ENCODE assay signal across 14 cellular contexts in genomic region chr3:153158961-153159735, GRCh38. TPM values are rescaled to one million over a fixed set of nuclear protein-coding genes. Genes with fewer than 3 reads are reported as not detected.
A peak's percentile ranks its signal among the peaks of the same experiment; 100 is the strongest.
DNase-seq lines count a peak whose midpoint lies in the region; ATAC-seq and TF ChIP-seq lines count a peak whose summit lies in the region.
"Had no signal": no experiment of that assay in that cellular context is flagged by ENCODE, and none has a peak within 500 bp of the region (broad histone marks: within the 10 kb centered on the region; RNA-seq: fewer than 3 reads in every experiment).

No MANE protein-coding gene starts in this region.

- TF ChIP-seq CTCF in activated B cell treated with CpG ODN at 0.5 μM for 24 hours (IDR thresholded peaks at IDR 0.05) = no peak
- no peak for TF ChIP-seq CTCF in foreskin keratinocyte (conservative IDR thresholded peaks at IDR 0.05)

- ATAC-seq in activated CD8-positive, alpha-beta memory T cell treated with anti-CD3 and anti-CD28 coated beads, Interleukin-2, amount 10 ng/mL, durations not matched to agents 7 days and 5 days = no peak
- ATAC-seq in activated B cell treated with CpG ODN at 0.5 μM for 24 hours (ENCODE audit: low read depth) (no peak), foreskin keratinocyte (no peak)
- ATAC-seq in stimulated activated memory B cell treated with anti-CD40 and anti-IgM and Interleukin-4, amounts not matched to agents 10 μg/mL and 1 μg/mL and 100 μg/mL, for 72 hours = no peak
- ATAC-seq: esophagus mucosa had no signal

- H3K27ac ChIP-seq in foreskin keratinocyte = peak overlapping the region; percentile 98

- intact Hi-C loops in activated B cell treated with CpG ODN at 0.5 μM for 24 hours (cut with micrococcal nuclease) = no loop called here

- H3K9me3 Mint-ChIP-seq in activated CD8-positive, alpha-beta memory T cell treated with anti-CD3 and anti-CD28 coated beads, Interleukin-2, amount 10 ng/mL, durations not matched to agents 7 days and 5 days (ENCODE audit: low read depth) = no peaks in the 10 kb centered on the region
- no peaks in the 10 kb centered on the region for H3K9me3 Mint-ChIP-seq in activated B cell treated with CpG ODN at 0.5 μM for 24 hours
- H3K9me3 Mint-ChIP-seq in stimulated activated memory B cell treated with anti-CD40 and anti-IgM and Interleukin-4, amounts not matched to agents 10 μg/mL and 1 μg/mL and 100 μg/mL, for 72 hours = no peaks in the 10 kb centered on the region

- H3K27me3 Mint-ChIP-seq in activated CD8-positive, alpha-beta memory T cell treated with anti-CD3 and anti-CD28 coated beads, Interleukin-2, amount 10 ng/mL, durations not matched to agents 7 days and 5 days = no peaks in the 10 kb centered on the region
- peaks cover 3% of the 10 kb centered on the region for H3K27me3 Mint-ChIP-seq in activated B cell treated with CpG ODN at 0.5 μM for 24 hours
- H3K27me3 Mint-ChIP-seq in stimulated activated memory B cell treated with anti-CD40 and anti-IgM and Interleukin-4, amounts not matched to agents 10 μg/mL and 1 μg/mL and 100 μg/mL, for 72 hours = no peaks in the 10 kb centered on the region

- DNase-seq in activated CD8-positive, alpha-beta memory T cell treated with anti-CD3 and anti-CD28 coated beads, Interleukin-2, amount 10 ng/mL, durations not matched to agents 7 days and 5 days = no peak
- DNase-seq in activated CD8-positive, alpha-beta memory T cell treated with anti-CD3 and anti-CD28 coated beads for 24 hours = no peak
- DNase-seq in activated B cell treated with CpG ODN at 0.5 μM for 24 hours = no peak
- peak; percentile 47 to 77 for DNase-seq in foreskin keratinocyte
- no peak for DNase-seq in T1000 (lab: John Stamatoyannopoulos, UW)
- DNase-seq in SW 1271 (lab: John Stamatoyannopoulos, UW) = no peak
- no peak for DNase-seq in NCI-H446 treated with DMSO at 0.1 percent for 48 hours (lab: John Stamatoyannopoulos, UW)
- DNase-seq: activated CD4-positive, alpha-beta T cell treated with anti-CD3 and anti-CD28 coated beads, Interleukin-2, amount 50 U/mL, for 48 hours; NCI-H2107; SHP77 treated with DMSO at 0.1 percent for 48 hours; stimulated activated naive CD4-positive, alpha-beta T cell treated with Interleukin-2 at 50 U/mL for 16 hours had no signal

- no peaks in the 10 kb centered on the region for H3K27me3 ChIP-seq in foreskin keratinocyte
- H3K27me3 ChIP-seq: neutrophil had no signal

- peaks cover 14% of the 10 kb centered on the region for H3K4me1 ChIP-seq in foreskin keratinocyte

- H3K4me3 Mint-ChIP-seq in activated CD8-positive, alpha-beta memory T cell treated with anti-CD3 and anti-CD28 coated beads, Interleukin-2, amount 10 ng/mL, durations not matched to agents 7 days and 5 days = peak overlapping the region; percentile 99
- peak overlapping the region; percentile 97 for H3K4me3 Mint-ChIP-seq in activated B cell treated with CpG ODN at 0.5 μM for 24 hours
- no peak overlapping the region for H3K4me3 Mint-ChIP-seq in stimulated activated memory B cell treated with anti-CD40 and anti-IgM and Interleukin-4, amounts not matched to agents 10 μg/mL and 1 μg/mL and 100 μg/mL, for 72 hours

- peak overlapping the region; percentile 31 for H3K27ac Mint-ChIP-seq in activated CD8-positive, alpha-beta memory T cell treated with anti-CD3 and anti-CD28 coated beads, Interleukin-2, amount 10 ng/mL, durations not matched to agents 7 days and 5 days
- H3K27ac Mint-ChIP-seq in activated B cell treated with CpG ODN at 0.5 μM for 24 hours = peak overlapping the region; percentile 35
- H3K27ac Mint-ChIP-seq in stimulated activated memory B cell treated with anti-CD40 and anti-IgM and Interleukin-4, amounts not matched to agents 10 μg/mL and 1 μg/mL and 100 μg/mL, for 72 hours = peak overlapping the region; percentile 94

- peaks cover 15% of the 10 kb centered on the region for H3K36me3 Mint-ChIP-seq in activated CD8-positive, alpha-beta memory T cell treated with anti-CD3 and anti-CD28 coated beads, Interleukin-2, amount 10 ng/mL, durations not matched to agents 7 days and 5 days
- peaks cover 18% of the 10 kb centered on the region for H3K36me3 Mint-ChIP-seq in activated B cell treated with CpG ODN at 0.5 μM for 24 hours (ENCODE audit: low read depth)
- H3K36me3 Mint-ChIP-seq in stimulated activated memory B cell treated with anti-CD40 and anti-IgM and Interleukin-4, amounts not matched to agents 10 μg/mL and 1 μg/mL and 100 μg/mL, for 72 hours = peaks cover 6% of the 10 kb centered on the region

- CTCF ChIA-PET in activated CD8-positive, alpha-beta memory T cell treated with anti-CD3 and anti-CD28 coated beads, Interleukin-2, amount 10 ng/mL, durations not matched to agents 7 days and 5 days (lab: Charles Lee) = interaction anchor here (2.4 to 6.5 kb wide), 2 partner anchors 117 to 128 kb away, joined by 20 to 35 read pairs; no protein-coding TSS in a partner anchor
- CTCF ChIA-PET in activated B cell treated with CpG ODN at 0.5 μM for 24 hours (lab: Charles Lee) = no interaction called here

- peaks cover 14% of the 10 kb centered on the region for H3K4me1 Mint-ChIP-seq in activated CD8-positive, alpha-beta memory T cell treated with anti-CD3 and anti-CD28 coated beads, Interleukin-2, amount 10 ng/mL, durations not matched to agents 7 days and 5 days
- H3K4me1 Mint-ChIP-seq in activated B cell treated with CpG ODN at 0.5 μM for 24 hours = peaks cover 22% of the 10 kb centered on the region
- H3K4me1 Mint-ChIP-seq in stimulated activated memory B cell treated with anti-CD40 and anti-IgM and Interleukin-4, amounts not matched to agents 10 μg/mL and 1 μg/mL and 100 μg/mL, for 72 hours = peaks cover 23% of the 10 kb centered on the region

- POLR2A ChIA-PET in activated B cell treated with CpG ODN at 0.5 μM for 24 hours (lab: Charles Lee) = interaction anchor here (0.6 to 4.3 kb wide), 4 partner anchors 21 to 409 kb away, joined by 3 to 38 read pairs (median 4); no protein-coding TSS in a partner anchor

RNA-seq across cellular contexts. Expression of gene RAP2B, which starts 2.9 kb away (rescaled TPM):
- total RNA-seq in activated CD8-positive, alpha-beta memory T cell treated with anti-CD3 and anti-CD28 coated beads, Interleukin-2, amount 10 ng/mL, durations not matched to agents 7 days and 5 days = 10 to 100 TPM; 17.3 to 22.4 TPM
- total RNA-seq in activated B cell treated with CpG ODN at 0.5 μM for 24 hours (10.7 and 12.2 TPM in 2 replicates), foreskin keratinocyte (25.8 and 28.0 TPM in 2 replicates)
- polyA plus RNA-seq in foreskin keratinocyte = 11.8 and 12.2 TPM in 2 replicates

Comparison
In these comparisons a context has a peak if more than half of its experiments do, and no peak if none do; other contexts are left out.
1. DNase-seq: peak in foreskin keratinocyte (2 of 2); none in activated CD8-positive, alpha-beta memory T cell treated with anti-CD3 and anti-CD28 coated beads, Interleukin-2, amount 10 ng/mL, durations not matched to agents 7 days and 5 days (single experiment), activated CD8-positive, alpha-beta memory T cell treated with anti-CD3 and anti-CD28 coated beads for 24 hours (single experiment), activated B cell treated with CpG ODN at 0.5 μM for 24 hours (single experiment), T1000 (single experiment), SW 1271 (0 of 2) and NCI-H446 treated with DMSO at 0.1 percent for 48 hours (single experiment).
2. H3K27ac Mint-ChIP-seq: peak in every context shown above with its lines; median percentile 94 in stimulated activated memory B cell treated with anti-CD40 and anti-IgM and Interleukin-4, amounts not matched to agents 10 μg/mL and 1 μg/mL and 100 μg/mL, for 72 hours; 35 in activated B cell treated with CpG ODN at 0.5 μM for 24 hours; 31 in activated CD8-positive, alpha-beta memory T cell treated with anti-CD3 and anti-CD28 coated beads, Interleukin-2, amount 10 ng/mL, durations not matched to agents 7 days and 5 days.